Comparison of ENCODE assay signal across 16 cellular contexts in genomic region chr12:3036901-3037600, GRCh38. TPM values are rescaled to one million over a fixed set of nuclear protein-coding genes. Genes with fewer than 3 reads are reported as not detected.
DNase-seq lines count a peak whose midpoint lies in the region; ATAC-seq and TF ChIP-seq lines count a peak whose summit lies in the region.
"Had no signal": no experiment of that assay in that cellular context is flagged by ENCODE, and none has a peak within 500 bp of the region (broad histone marks: within the 10 kb centered on the region; RNA-seq: fewer than 3 reads in every experiment).

No MANE protein-coding gene starts in this region.

- peaks cover 53% of the 10 kb centered on the region for H3K36me3 Mint-ChIP-seq in GM23338 (ENCODE audit: low read depth)
- H3K36me3 Mint-ChIP-seq in stimulated activated effector memory CD8-positive, alpha-beta T cell treated with anti-CD3 and anti-CD28 coated beads, Interleukin-12 subunit alpha, Interleukin-12 subunit beta, amount 100 ng/mL, for 72 hours = no peaks in the 10 kb centered on the region
- H3K36me3 Mint-ChIP-seq: CD8-positive, alpha-beta T cell had no signal

- DNase-seq in GM23338 (ENCODE audit: low spot score) (no peak), islet precursor cell (peak; percentile 57), retina (peak; percentile 22), NCI-H2196 (lab: John Stamatoyannopoulos, UW; ENCODE audit: unreplicated experiment) (no peak)
- no peak for DNase-seq in stimulated activated effector memory CD8-positive, alpha-beta T cell treated with anti-CD3 and anti-CD28 coated beads, Interleukin-12 subunit alpha, Interleukin-12 subunit beta, amount 100 ng/mL, for 72 hours (ENCODE audit: low spot score in 2 of 2)
- DNase-seq: CD8-positive, alpha-beta T cell; KG1; NCI-H1092; NCI-H1694; NCI-H2107; NCI-H345; PC-3 had no signal

- H3K27ac ChIP-seq in GM23338 (ENCODE audit: low read depth) (peak overlapping the region; percentile 70; the same call in 1 of the 2 replicates), angular gyrus (ENCODE audit: low read depth, low read length) (peak overlapping the region; percentile 88)

- no peak overlapping the region for H3K4me3 ChIP-seq in GM23338

- no peak for ATAC-seq in GM23338
- ATAC-seq in stimulated activated effector memory CD8-positive, alpha-beta T cell treated with anti-CD3 and anti-CD28 coated beads, Interleukin-12 subunit alpha, Interleukin-12 subunit beta, amount 100 ng/mL, for 72 hours = no peak
- no peak for ATAC-seq in HG02623 (IDR thresholded peaks at IDR 0.05; ENCODE audit: unreplicated experiment)
- ATAC-seq in HG03045 (IDR thresholded peaks at IDR 0.05; ENCODE audit: unreplicated experiment) = no peak
- ATAC-seq: CD8-positive, alpha-beta T cell; PC-3 had no signal

- no peaks in the 10 kb centered on the region for H3K27me3 ChIP-seq in GM23338 (ENCODE audit: insufficient read depth)

- H3K79me2 ChIP-seq in GM23338 (replicated peaks; ENCODE audit: insufficient read depth) = no peaks in the 10 kb centered on the region

- H3K4me1 Mint-ChIP-seq in GM23338 = peaks cover 16% of the 10 kb centered on the region
- H3K4me1 Mint-ChIP-seq in stimulated activated effector memory CD8-positive, alpha-beta T cell treated with anti-CD3 and anti-CD28 coated beads, Interleukin-12 subunit alpha, Interleukin-12 subunit beta, amount 100 ng/mL, for 72 hours = peaks cover 6% of the 10 kb centered on the region

- H4K20me1 ChIP-seq in GM23338 (replicated peaks; ENCODE audit: insufficient read depth) = peaks cover 27% of the 10 kb centered on the region

- H3K4me3 Mint-ChIP-seq in GM23338 = no peak overlapping the region
- no peak overlapping the region for H3K4me3 Mint-ChIP-seq in stimulated activated effector memory CD8-positive, alpha-beta T cell treated with anti-CD3 and anti-CD28 coated beads, Interleukin-12 subunit alpha, Interleukin-12 subunit beta, amount 100 ng/mL, for 72 hours
- H3K4me3 Mint-ChIP-seq: B cell; CD8-positive, alpha-beta T cell had no signal

- H3K9me2 ChIP-seq in GM23338 (ENCODE audit: insufficient read depth) = no peaks in the 10 kb centered on the region

- H3K27me3 Mint-ChIP-seq in GM23338 (ENCODE audit: insufficient read depth, low read depth, poor library complexity) = peaks cover 15% of the 10 kb centered on the region

- no peak for TF ChIP-seq CTCF in GM23338 (conservative IDR thresholded peaks at IDR 0.05; ENCODE audit: low read depth in 2 of 2)

- H3F3A ChIP-seq in GM23338 (replicated peaks; ENCODE audit: low read depth) = peaks cover 27% of the 10 kb centered on the region; the same call in 1 of the 2 replicates

- no peak overlapping the region for H3K4me2 ChIP-seq in GM23338

- H3K36me3 ChIP-seq in GM23338 (ENCODE audit: insufficient read depth) = peaks cover 28% of the 10 kb centered on the region

- no peaks in the 10 kb centered on the region for H3K9me3 Mint-ChIP-seq in GM23338
- no peaks in the 10 kb centered on the region for H3K9me3 Mint-ChIP-seq in stimulated activated effector memory CD8-positive, alpha-beta T cell treated with anti-CD3 and anti-CD28 coated beads, Interleukin-12 subunit alpha, Interleukin-12 subunit beta, amount 100 ng/mL, for 72 hours
- H3K9me3 Mint-ChIP-seq: CD8-positive, alpha-beta T cell had no signal

- H3K4me1 ChIP-seq in GM23338 (ENCODE audit: insufficient read depth) = no peaks in the 10 kb centered on the region

- peak overlapping the region; percentile 71 for H3K27ac Mint-ChIP-seq in GM23338
- no peak overlapping the region for H3K27ac Mint-ChIP-seq in stimulated activated effector memory CD8-positive, alpha-beta T cell treated with anti-CD3 and anti-CD28 coated beads, Interleukin-12 subunit alpha, Interleukin-12 subunit beta, amount 100 ng/mL, for 72 hours
- H3K27ac Mint-ChIP-seq: B cell; CD8-positive, alpha-beta T cell had no signal

- H2AFZ ChIP-seq in GM23338 = no peak overlapping the region

TF ChIP-seq in GM23338, 12 proteins besides CTCF, POLR2A, EP300 and RAD21:
- TF ChIP-seq CREB1 (CRISPR knock-in tag; IDR thresholded peaks at IDR 0.05; ENCODE audit: low read depth) = no peak
- TF ChIP-seq JUNB (IDR thresholded peaks at IDR 0.05; ENCODE audit: unreplicated experiment) = no peak
- no peak for TF ChIP-seq STAT1 (IDR thresholded peaks at IDR 0.05; ENCODE audit: unreplicated experiment)
- no peak for TF ChIP-seq REST (IDR thresholded peaks at IDR 0.05; ENCODE audit: unreplicated experiment)

RNA-seq across cellular contexts. Expression of gene TSPAN9, which starts 40.1 kb away (rescaled TPM):
- total RNA-seq in GM23338 (2014; rRNA removed; shearing (Covaris generic)) = 17.2 and 31.5 TPM in 2 replicates
- polyA plus RNA-seq in GM23338 (2016; fragmentation: Nextera tagmentation; extraction: Ambion mirVana) = 5.1 and 6.0 TPM in 2 replicates

Comparison
In these comparisons a context has a peak if more than half of its experiments do, and no peak if none do; other contexts are left out.
1. DNase-seq: peak in islet precursor cell (single experiment) and retina (single experiment); none in GM23338 (single experiment), stimulated activated effector memory CD8-positive, alpha-beta T cell treated with anti-CD3 and anti-CD28 coated beads, Interleukin-12 subunit alpha, Interleukin-12 subunit beta, amount 100 ng/mL, for 72 hours (0 of 2) and NCI-H2196 (single experiment).